Comparison of ENCODE assay signal across 33 cellular contexts in genomic region chr5:84872768-84873167, GRCh38.
"Had no signal": no experiment of that assay in that cellular context is flagged by ENCODE, and none has a peak within 500 bp of the region (broad histone marks: within the 10 kb centered on the region; RNA-seq: fewer than 3 reads in every experiment).

No MANE protein-coding gene starts in this region.

- ATAC-seq: activated CD8-positive, alpha-beta T cell treated with anti-CD3 and anti-CD28 coated beads for 36 hours; activated naive CD4-positive, alpha-beta T cell treated with anti-CD3 and anti-CD28 coated beads, Interleukin-2, amount 50 U/mL, for 72 hours; activated T-cell treated with anti-CD3 and anti-CD28 coated beads, Interleukin-2, amount 50 U/mL, for 4 hours; activated T-cell treated with anti-CD3 and anti-CD28 coated beads, Interleukin-2, amount 50 U/mL, for 72 hours; activated T-helper 17 cell treated with anti-CD3 and anti-CD28 coated beads, Interleukin-2, amount 50 U/mL, for 72 hours; body of pancreas had no signal

- DNase-seq: activated B cell treated with CpG ODN at 0.5 μM for 24 hours; activated CD4-positive, alpha-beta memory T cell treated with anti-CD3 and anti-CD28 coated beads for 36 hours; activated CD4-positive, alpha-beta T cell treated with anti-CD3 and anti-CD28 coated beads for 4 hours; activated CD4-positive, alpha-beta T cell treated with anti-CD3 and anti-CD28 coated beads, Interleukin-2, amount 10 ng/mL, durations not matched to agents 24 days and 14 days; activated CD4-positive, alpha-beta T cell treated with anti-CD3 and anti-CD28 coated beads, Interleukin-2, amount 50 U/mL, for 1 hour; activated CD4-positive, alpha-beta T cell treated with anti-CD3 and anti-CD28 coated beads, Interleukin-2, amount 50 U/mL, for 4 hours; activated CD4-positive, CD25-positive, alpha-beta regulatory T cell treated with anti-CD3 and anti-CD28 coated beads, Interleukin-2, amount 50 U/mL, for 72 hours; activated CD8-positive, alpha-beta memory T cell treated with anti-CD3 and anti-CD28 coated beads, Interleukin-2, amount 50 U/mL, for 4 hours; activated CD8-positive, alpha-beta T cell treated with anti-CD3 and anti-CD28 coated beads for 36 hours; activated effector memory CD4-positive, alpha-beta T cell treated with anti-CD3 and anti-CD28 coated beads, Interleukin-2, amount 50 U/mL, for 16 hours; activated gamma-delta T cell treated with Interleukin-2 at 50 U/mL for 16 hours; activated naive CD4-positive, alpha-beta T cell; activated naive CD4-positive, alpha-beta T cell treated with anti-CD3 and anti-CD28 coated beads for 36 hours; activated naive CD4-positive, alpha-beta T cell treated with anti-CD3 and anti-CD28 coated beads, Interleukin-2, amount 50 U/mL, for 16 hours; activated naive CD8-positive, alpha-beta T cell treated with anti-CD3 and anti-CD28 coated beads for 36 hours; activated T-cell treated with anti-CD3 and anti-CD28 coated beads for 4 hours; activated T-cell treated with anti-CD3 and anti-CD28 coated beads, Interleukin-2, amount 50 U/mL, for 1 hour; activated T-cell treated with anti-CD3 and anti-CD28 coated beads, Interleukin-2, amount 50 U/mL, for 4 hours; activated T-cell treated with anti-CD3 and anti-CD28 coated beads, Interleukin-2, amount 50 U/mL, for 72 hours; adrenal gland; amniotic stem cell; aorta; body of pancreas; brain microvascular endothelial cell; cerebellar nuclear complex; T-helper 2 cell; T-helper 9 cell had no signal

- H3K4me3 ChIP-seq: adrenal gland, body of pancreas, breast epithelium had no signal

- H3K27ac ChIP-seq: adrenal gland, body of pancreas, brain microvascular endothelial cell, breast epithelium, VCaP had no signal

- H3K4me1 ChIP-seq: adrenal gland, body of pancreas, breast epithelium had no signal

- H3K27me3 ChIP-seq: adrenal gland, body of pancreas, brain microvascular endothelial cell, breast epithelium had no signal

- FAIRE-seq: astrocyte, TTC549 had no signal

- H3K36me3 ChIP-seq: adrenal gland, brain microvascular endothelial cell, breast epithelium had no signal

- H3K9me3 ChIP-seq: adrenal gland, body of pancreas, breast epithelium had no signal
